In the genomic region with DNA sequence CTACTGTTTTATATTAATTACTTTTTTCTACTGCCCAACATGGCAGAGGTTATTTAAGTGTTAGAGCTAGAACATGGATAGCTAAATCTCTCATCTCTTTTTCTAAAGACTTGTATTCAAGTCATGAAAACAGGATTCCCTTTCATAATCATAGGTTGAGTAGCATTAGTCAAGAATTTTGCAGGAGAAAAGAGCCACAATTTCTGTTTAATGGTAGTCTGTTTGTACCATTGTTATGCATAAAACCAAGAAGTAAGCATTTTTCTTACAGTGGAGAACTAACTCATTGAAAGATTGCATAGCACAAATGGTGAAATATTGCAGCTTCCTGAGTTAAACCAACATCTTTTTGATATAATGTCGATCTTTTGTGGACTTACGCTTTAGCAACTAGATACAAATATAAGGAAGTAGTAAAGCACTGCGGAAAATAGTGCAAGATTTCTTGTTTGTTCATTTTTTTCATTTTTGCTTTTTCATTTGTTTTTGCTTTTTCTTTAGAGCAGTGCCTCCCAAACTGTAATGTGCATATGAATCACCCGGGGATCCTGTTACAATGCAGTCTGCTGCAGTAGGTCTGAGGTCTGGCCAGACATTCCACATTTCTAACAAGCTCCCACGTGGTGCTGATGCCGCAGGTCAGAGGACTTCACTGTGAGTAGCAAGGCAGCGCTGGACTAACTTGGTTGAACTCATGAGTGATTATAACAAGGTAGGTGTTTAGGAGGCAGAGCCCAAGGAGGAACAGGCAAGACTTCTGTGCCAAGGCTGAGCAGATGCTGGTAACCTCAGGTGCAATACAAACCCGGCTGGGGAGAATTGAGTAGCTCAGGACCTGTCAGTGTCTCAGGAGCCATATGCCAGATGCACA, we compare ENCODE assay signal across 9 cellular contexts. TPM values are rescaled to one million over a fixed set of nuclear protein-coding genes. Genes with fewer than 3 reads are reported as not detected.
DNase-seq lines count a peak whose midpoint lies in the region; ATAC-seq and TF ChIP-seq lines count a peak whose summit lies in the region.
"Had no signal": no experiment of that assay in that cellular context is flagged by ENCODE, and none has a peak within 500 bp of the region (broad histone marks: within the 10 kb centered on the region; RNA-seq: fewer than 3 reads in every experiment).

No MANE protein-coding gene starts in this region.

- H3K18ac ChIP-seq in mesenchymal stem cell (ENCODE audit: low read depth in 1 of 2, low read length in 2 of 2), result peak overlapping the region in 1 of 2 experiments; percentile 14

- H3K79me1 ChIP-seq in mesenchymal stem cell (replicated peaks; ENCODE audit: low read length, poor library complexity, severe bottlenecking), result no peaks in the 10 kb centered on the region

- peak overlapping the region; percentile 75 to 94 (median 86) for H3K27ac Mint-ChIP-seq in CD14-positive monocyte
- no peak overlapping the region for H3K27ac Mint-ChIP-seq in MCF 10A (ENCODE audit: low read depth, unreplicated experiment)

- H3K9ac ChIP-seq in HUES64 (ENCODE audit: low read depth, low read length) (peak overlapping the region; percentile 40), mesenchymal stem cell (ENCODE audit: low read length) (peak overlapping the region; percentile 19)

- H3K27me3 ChIP-seq in HUES64 (ENCODE audit: insufficient read depth, low read length), result peaks cover 29% of the 10 kb centered on the region; the same call in 1 of the 2 replicates
- H3K27me3 ChIP-seq in mesenchymal stem cell (ENCODE audit: control insufficient read depth in 1 of 2, insufficient read depth in 1 of 2, low read length in 2 of 2), result peaks cover 10 to 19% of the 10 kb centered on the region in 2 experiments

- H3K27me3 Mint-ChIP-seq in CD14-positive monocyte (ENCODE audit: low read depth in 3 of 3) (peaks cover 0 to 4% (median 0%) of the 10 kb centered on the region in 3 donors), MCF 10A (ENCODE audit: insufficient read depth, unreplicated experiment) (peaks cover 11% of the 10 kb centered on the region)

- H2BK5ac ChIP-seq in mesenchymal stem cell (ENCODE audit: low read depth, low read length, poor library complexity, severe bottlenecking), result no peak overlapping the region

- H3K36me3 Mint-ChIP-seq in CD14-positive monocyte, result no peaks in the 10 kb centered on the region
- no peaks in the 10 kb centered on the region for H3K36me3 Mint-ChIP-seq in MCF 10A (ENCODE audit: insufficient read depth, unreplicated experiment)
- H3K36me3 Mint-ChIP-seq: activated naive CD4-positive, alpha-beta T cell treated with anti-CD3 and anti-CD28 coated beads, Interleukin-2, amount 50 U/mL, for 72 hours had no signal

- H3K23ac ChIP-seq in mesenchymal stem cell (ENCODE audit: low read length in 2 of 2), result no peak overlapping the region

- no peak for TF ChIP-seq CTCF in CD14-positive monocyte (IDR thresholded peaks at IDR 0.05)
- TF ChIP-seq CTCF in MCF 10A (IDR thresholded peaks at IDR 0.05; ENCODE audit: unreplicated experiment), result no peak

- H3K14ac ChIP-seq in mesenchymal stem cell (ENCODE audit: low read length in 2 of 2), result no peak overlapping the region

- H2BK12ac ChIP-seq in mesenchymal stem cell (ENCODE audit: low read length in 2 of 2), result peak overlapping the region in 1 of 2 experiments; percentile 71

- BruUV-seq in MCF 10A (replicated peaks; lab: Mats Ljungman, UMichigan), result no TSS peak

- intact Hi-C loops in CD14-positive monocyte (cut with micrococcal nuclease) (loop anchor here in 1 of 2 donors (10.0 kb wide), 1 partner anchor 142 kb away; no protein-coding TSS in a partner anchor), MCF 10A (cut with micrococcal nuclease) (loop anchor here (5.0 kb wide), 1 partner anchor 50 kb away; no protein-coding TSS in a partner anchor)

- no peaks in the 10 kb centered on the region for H3K36me3 ChIP-seq in HUES64 (ENCODE audit: insufficient read depth, low read length)
- no peaks in the 10 kb centered on the region for H3K36me3 ChIP-seq in mesenchymal stem cell (ENCODE audit: control insufficient read depth in 1 of 2, insufficient read depth in 2 of 2, low read depth in 1 of 2, low read length in 2 of 2)

- peak overlapping the region; percentile 88 for H3K27ac ChIP-seq in HUES64 (ENCODE audit: low read depth, low read length)
- H3K27ac ChIP-seq in mesenchymal stem cell (ENCODE audit: low read length, poor library complexity, severe bottlenecking), result peak overlapping the region; percentile 46

- H2BK15ac ChIP-seq in mesenchymal stem cell (ENCODE audit: low read depth, poor library complexity, severe bottlenecking), result no peak overlapping the region

- H3K4me1 Mint-ChIP-seq in CD14-positive monocyte, result peaks cover 53% of the 10 kb centered on the region
- H3K4me1 Mint-ChIP-seq in MCF 10A (ENCODE audit: insufficient read depth, unreplicated experiment), result peaks cover 13% of the 10 kb centered on the region

- H3K4me3 Mint-ChIP-seq in CD14-positive monocyte (peak overlapping the region; percentile 28 to 86), MCF 10A (ENCODE audit: unreplicated experiment) (no peak overlapping the region)

- H3K9me3 Mint-ChIP-seq in CD14-positive monocyte (peaks cover 0 to 2% (median 0%) of the 10 kb centered on the region in 7 donors), MCF 10A (ENCODE audit: unreplicated experiment) (no peaks in the 10 kb centered on the region)

- H3K9me3 ChIP-seq in HUES64 (ENCODE audit: insufficient read depth, low read depth, low read length) (no peaks in the 10 kb centered on the region), mesenchymal stem cell (ENCODE audit: control insufficient read depth, low read length) (no peaks in the 10 kb centered on the region)

- no peak overlapping the region for H2AFZ ChIP-seq in mesenchymal stem cell (ENCODE audit: low read depth, low read length)

- no peak overlapping the region for H2BK120ac ChIP-seq in mesenchymal stem cell (ENCODE audit: low read depth, low read length)

- WGBS in HUES64, result 6% methylated on average over 8 of the region's 8 CpGs
- WGBS in mesenchymal stem cell, result 27% methylated on average over 8 of the region's 8 CpGs

- DNase-seq in CD14-positive monocyte (ENCODE audit: low spot score) (peak; percentile 75), MCF 10A (ENCODE audit: unreplicated experiment) (peak; percentile 84), mesenchymal stem cell (peak; percentile 93), DMS153 (lab: John Stamatoyannopoulos, UW) (no peak)

- CTCF ChIA-PET in MCF 10A (lab: Yijun Ruan, JAX), result interaction anchor here (0.6 to 1.2 kb wide), 4 partner anchors 48 to 1143 kb away, joined by 3 to 4 read pairs (median 3); no protein-coding TSS in a partner anchor

- H3K4ac ChIP-seq in mesenchymal stem cell (ENCODE audit: low read depth in 1 of 2, low read length in 2 of 2), result no peak overlapping the region

- no peak overlapping the region for H3K4me2 ChIP-seq in mesenchymal stem cell (ENCODE audit: low read length, poor library complexity, severe bottlenecking)

- POLR2A ChIA-PET in MCF 10A (lab: Yijun Ruan, JAX), result interaction anchor here (0.5 to 1.2 kb wide), 6 partner anchors 9 to 110 kb away, joined by 3 to 5 read pairs (median 3); no protein-coding TSS in a partner anchor

- no peak for ATAC-seq in HG03159 (IDR thresholded peaks at IDR 0.05; ENCODE audit: unreplicated experiment)
- ATAC-seq in GM19023 (IDR thresholded peaks at IDR 0.05; ENCODE audit: unreplicated experiment), result no peak
- ATAC-seq in GM21529 (IDR thresholded peaks at IDR 0.05; ENCODE audit: unreplicated experiment), result no peak

- H2AK5ac ChIP-seq in mesenchymal stem cell (ENCODE audit: low read length, severe bottlenecking), result no peak overlapping the region

- H4K91ac ChIP-seq in mesenchymal stem cell (ENCODE audit: low read length), result no peak overlapping the region

- peaks cover 79% of the 10 kb centered on the region for H3K4me1 ChIP-seq in HUES64 (ENCODE audit: insufficient read depth, low read length)
- peaks cover 7% of the 10 kb centered on the region for H3K4me1 ChIP-seq in mesenchymal stem cell (ENCODE audit: control insufficient read depth, insufficient read depth, low read depth, low read length)

- peak overlapping the region; percentile 58 for H3K4me3 ChIP-seq in HUES64 (ENCODE audit: low read length)
- no peak overlapping the region for H3K4me3 ChIP-seq in mesenchymal stem cell (ENCODE audit: insufficient read depth in 1 of 2, low read depth in 1 of 2, low read length in 2 of 2)

- H4K8ac ChIP-seq in mesenchymal stem cell (ENCODE audit: low read length), result no peak overlapping the region

RNA-seq across cellular contexts. Expression of a gene that starts 4.6 kb away (rescaled TPM):
- polyA plus RNA-seq in CD14-positive monocyte, result 1 to 10 TPM; 1.6 TPM
- 19.5 TPM for polyA plus RNA-seq in HUES64 (2013, experiment 1 of 2)
- 17.2 TPM for polyA plus RNA-seq in HUES64 (2013, experiment 2 of 2)
- 63.2 and 82.0 TPM in 2 replicates for total RNA-seq in MCF 10A (2022)
- polyA plus RNA-seq in mesenchymal stem cell (2013, experiment 1 of 2), result 28.1 TPM
- 27.2 TPM for polyA plus RNA-seq in mesenchymal stem cell (2013, experiment 2 of 2)
